ENCODE assay signal across 16 cellular contexts in the genomic region with DNA sequence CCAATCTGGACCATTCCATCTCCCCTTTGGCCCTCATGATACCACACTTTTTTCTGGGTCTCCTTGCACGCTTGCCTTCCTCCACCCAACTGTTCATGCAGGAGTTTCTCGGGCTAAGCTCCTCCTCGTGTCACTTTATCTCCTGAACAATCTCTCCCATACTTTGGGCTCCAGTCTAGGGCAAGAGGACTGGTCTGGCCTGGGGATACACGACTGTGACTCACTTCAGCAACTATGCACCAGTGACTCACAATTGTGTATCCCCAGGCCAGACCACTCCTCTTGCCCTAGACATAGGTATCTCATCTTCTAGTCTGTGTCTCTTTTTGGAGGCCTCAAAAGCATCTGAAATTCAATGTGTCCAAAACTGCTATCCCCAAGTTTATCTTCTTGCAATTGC.
DNase-seq lines count a peak whose midpoint lies in the region; TF ChIP-seq lines count a peak whose summit lies in the region.
"Had no signal": no experiment of that assay in that cellular context is flagged by ENCODE, and none has a peak within 500 bp of the region (broad histone marks: within the 10 kb centered on the region; RNA-seq: fewer than 3 reads in every experiment).

No MANE protein-coding gene starts in this region.

- POLR2A ChIA-PET in RWPE1 (lab: Yijun Ruan, JAX; ENCODE audit: low non-redundant PET), result no interaction called here

- DNase-seq in GM04503 (ENCODE audit: low read depth), result peak; percentile 5
- peak; percentile 85 for DNase-seq in RWPE1 (ENCODE audit: low spot score)
- peak; percentile 48 for DNase-seq in fibroblast of mammary gland (ENCODE audit: low read depth)
- peak; percentile 63 for DNase-seq in retinal pigment epithelial cell (ENCODE audit: low read depth)
- no peak for DNase-seq in NCI-H69 (lab: John Stamatoyannopoulos, UW)
- DNase-seq in middle frontal gyrus (ENCODE audit: extremely low spot score, low spot score), result no peak
- no peak for DNase-seq in globus pallidus (ENCODE audit: low spot score)
- DNase-seq in osteoblast (ENCODE audit: insufficient read length, low spot score, missing footprints), result no peak
- DNase-seq: activated CD8-positive, alpha-beta T cell treated with anti-CD3 and anti-CD28 coated beads, Interleukin-2, amount 10 ng/mL, durations not matched to agents 7 days and 5 days; activated gamma-delta T cell; effector memory CD4-positive, alpha-beta T cell; NCI-H2107; SK-N-SH; testis had no signal

- H3K4me3 ChIP-seq in fibroblast of mammary gland (ENCODE audit: control insufficient read depth, low read depth, low read length) (no peak overlapping the region), retinal pigment epithelial cell (ENCODE audit: low read length) (no peak overlapping the region), osteoblast (ENCODE audit: insufficient read depth, low read length) (no peak overlapping the region)
- H3K4me3 ChIP-seq: cardiac muscle cell, testis had no signal

- H3K4me2 ChIP-seq in osteoblast (ENCODE audit: insufficient read depth, low read length), result no peak overlapping the region
- H3K4me2 ChIP-seq: SK-N-SH had no signal

- H3K27me3 ChIP-seq in osteoblast (ENCODE audit: insufficient read depth, low read length), result no peaks in the 10 kb centered on the region
- H3K27me3 ChIP-seq: cardiac muscle cell, testis had no signal

- CTCF ChIA-PET in RWPE1 (lab: Yijun Ruan, JAX), result no interaction called here

- no peaks in the 10 kb centered on the region for H3K4me1 ChIP-seq in osteoblast (ENCODE audit: insufficient read depth, low read length)
- H3K4me1 ChIP-seq: testis had no signal

- no peaks in the 10 kb centered on the region for H3K9me3 ChIP-seq in osteoblast (ENCODE audit: low read depth, low read length)
- H3K9me3 ChIP-seq: SK-N-SH, testis had no signal

- H3K27ac ChIP-seq in RWPE1 (peak overlapping the region; percentile 74), osteoblast (ENCODE audit: low read depth, low read length) (no peak overlapping the region)
- H3K27ac ChIP-seq: C4-2B, cardiac muscle cell, testis had no signal

- H4K20me1 ChIP-seq in osteoblast (ENCODE audit: insufficient read depth, low read length), result no peaks in the 10 kb centered on the region

- H3K79me2 ChIP-seq in osteoblast (ENCODE audit: insufficient read depth, low read length), result no peaks in the 10 kb centered on the region

- H3K36me3 ChIP-seq in osteoblast (ENCODE audit: insufficient read depth, low read length), result no peaks in the 10 kb centered on the region
- H3K36me3 ChIP-seq: cardiac muscle cell had no signal

- no peak overlapping the region for H2AFZ ChIP-seq in osteoblast (ENCODE audit: low read length)

- no peak for TF ChIP-seq CTCF in RWPE1 (conservative IDR thresholded peaks at IDR 0.05; ENCODE audit: low read depth)
- TF ChIP-seq CTCF in fibroblast of mammary gland (conservative IDR thresholded peaks at IDR 0.05; ENCODE audit: control insufficient read depth, insufficient read depth, low read depth, low read length), result no peak
- no peak for TF ChIP-seq CTCF in retinal pigment epithelial cell (conservative IDR thresholded peaks at IDR 0.05; ENCODE audit: low read depth, low read length)
- TF ChIP-seq CTCF in osteoblast (IDR thresholded peaks at IDR 0.05; ENCODE audit: extremely low read depth, low read depth, low read length), result no peak

Comparison
In these comparisons a context has a peak if more than half of its experiments do, and no peak if none do; other contexts are left out.
1. DNase-seq: peak in GM04503 (single experiment), RWPE1 (single experiment), fibroblast of mammary gland (single experiment) and retinal pigment epithelial cell (single experiment); none in NCI-H69 (single experiment), middle frontal gyrus (single experiment), globus pallidus (single experiment) and osteoblast (single experiment).